In the genomic region with DNA sequence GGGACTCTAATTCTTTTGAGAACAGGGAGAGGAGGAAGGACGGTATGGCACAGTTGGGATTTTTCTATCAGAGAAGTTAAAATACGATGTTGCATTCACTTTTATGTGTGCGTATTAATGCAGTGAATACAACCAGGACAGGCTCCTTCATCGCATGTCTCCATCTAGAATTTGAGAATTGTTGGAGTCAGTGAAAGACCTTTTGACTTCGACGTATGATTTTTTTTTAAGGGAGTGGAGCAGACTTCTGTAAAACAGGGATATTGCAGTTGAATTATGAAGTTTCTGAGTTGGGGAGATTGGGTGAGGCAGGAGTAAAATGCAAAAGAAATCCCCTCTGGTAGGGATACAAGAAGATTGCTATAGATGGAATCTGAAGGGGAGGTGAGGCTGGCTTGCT, we compare ENCODE assay signal across 19 cellular contexts. TPM values are rescaled to one million over a fixed set of nuclear protein-coding genes. Genes with fewer than 3 reads are reported as not detected.
A peak's percentile ranks its signal among the peaks of the same experiment; 100 is the strongest.
DNase-seq lines count a peak whose midpoint lies in the region; ATAC-seq, FAIRE-seq and TF ChIP-seq lines count a peak whose summit lies in the region.
"Had no signal": no experiment of that assay in that cellular context is flagged by ENCODE, and none has a peak within 500 bp of the region (broad histone marks: within the 10 kb centered on the region; RNA-seq: fewer than 3 reads in every experiment).

No MANE protein-coding gene starts in this region.

- H3K4me1 Mint-ChIP-seq in GM23338: peaks cover 66% of the 10 kb centered on the region

- no peaks in the 10 kb centered on the region for H3K36me3 ChIP-seq in GM23338 (ENCODE audit: insufficient read depth)
- H3K36me3 ChIP-seq in adrenal gland (replicated peaks in 1 of 2): no peaks in the 10 kb centered on the region
- H3K36me3 ChIP-seq in mesodermal cell (ENCODE audit: control insufficient read depth, insufficient read depth, low read length): no peaks in the 10 kb centered on the region
- no peaks in the 10 kb centered on the region for H3K36me3 ChIP-seq in thyroid gland

- H3K27ac Mint-ChIP-seq in GM23338: no peak overlapping the region
- H3K27ac Mint-ChIP-seq: H9 had no signal

- H3F3A ChIP-seq in GM23338 (replicated peaks; ENCODE audit: low read depth): peaks cover 54% of the 10 kb centered on the region

- TF ChIP-seq POLR2A in adrenal gland (IDR thresholded peaks at IDR 0.05): no peak
- peak in 1 of 2 donors; percentile 5 for TF ChIP-seq POLR2A in thyroid gland (IDR thresholded peaks at IDR 0.05)

- TF ChIP-seq CTCF in GM23338 (conservative IDR thresholded peaks at IDR 0.05; ENCODE audit: low read depth in 2 of 2) (no peak), adrenal gland (IDR thresholded peaks at IDR 0.05) (no peak), thyroid gland (IDR thresholded peaks at IDR 0.05) (no peak)

- no peak overlapping the region for H2AFZ ChIP-seq in GM23338
- H2AFZ ChIP-seq: PC-9 had no signal

- H3K4me1 ChIP-seq in GM23338 (ENCODE audit: insufficient read depth): peaks cover 75% of the 10 kb centered on the region
- H3K4me1 ChIP-seq in adrenal gland (replicated peaks in 1 of 2): peaks cover 12 to 16% of the 10 kb centered on the region in 2 donors
- peaks cover 24% of the 10 kb centered on the region for H3K4me1 ChIP-seq in mesodermal cell (ENCODE audit: control insufficient read depth, insufficient read depth, low read length, poor library complexity, severe bottlenecking)
- peaks cover 22 to 33% of the 10 kb centered on the region in 2 donors for H3K4me1 ChIP-seq in thyroid gland

- H3K4me3 ChIP-seq in GM23338 (peak overlapping the region; percentile 49; the same call in 1 of the 2 replicates), adrenal gland (peak overlapping the region in 1 of 4 donors; percentile 72), mesodermal cell (ENCODE audit: extremely low read depth, insufficient read depth, low read length, poor library complexity, severe bottlenecking) (peak overlapping the region; percentile 33), thyroid gland (replicated peaks in 1 of 3) (peak overlapping the region in 2 of 3 donors; percentile 25 to 45)
- H3K4me3 ChIP-seq: PC-9 had no signal

- WGBS in adrenal gland, 4 donors: 23 to 42% (median 30%) methylated on average over 6 of the region's 6 CpGs
- WGBS in mesodermal cell (ENCODE audit: insufficient coverage in 2 of 2), 2 experiments: 13 to 17% methylated on average over 5 of the region's 6 CpGs
- WGBS in thyroid gland, 2 donors: 30% methylated on average over 6 of the region's 6 CpGs

- intact Hi-C loops in adrenal gland (cut with DNase I) (no loop called here), thyroid gland (cut with DNase I) (no loop called here)

- H3K9me3 Mint-ChIP-seq in GM23338: no peaks in the 10 kb centered on the region; the same call in 2 of the 3 replicates

- H3K9me2 ChIP-seq in GM23338 (ENCODE audit: insufficient read depth): no peaks in the 10 kb centered on the region

- no peaks in the 10 kb centered on the region for H3K79me2 ChIP-seq in GM23338 (replicated peaks; ENCODE audit: insufficient read depth)

- H4K20me1 ChIP-seq in GM23338 (replicated peaks; ENCODE audit: insufficient read depth): peaks cover 46% of the 10 kb centered on the region

- H3K36me3 Mint-ChIP-seq in GM23338 (ENCODE audit: low read depth): no peaks in the 10 kb centered on the region
- H3K36me3 Mint-ChIP-seq: IgD-negative memory B cell had no signal

- no peak overlapping the region for H3K4me3 Mint-ChIP-seq in GM23338
- H3K4me3 Mint-ChIP-seq: IgD-negative memory B cell had no signal

- H3K27me3 Mint-ChIP-seq in GM23338 (ENCODE audit: insufficient read depth, low read depth, poor library complexity): peaks cover 99% of the 10 kb centered on the region

- H3K27me3 ChIP-seq in GM23338 (ENCODE audit: insufficient read depth) (peaks cover 100% of the 10 kb centered on the region), adrenal gland (no peaks in the 10 kb centered on the region), thyroid gland (no peaks in the 10 kb centered on the region)

- DNase-seq in GM23338 (ENCODE audit: low spot score): no peak
- no peak for DNase-seq in adrenal gland
- DNase-seq in thyroid gland: no peak
- DNase-seq in NOMO-1 treated with dmso at 0.1 percent for 144 hours (lab: John Stamatoyannopoulos, UW; ENCODE audit: unreplicated experiment): no peak
- no peak for DNase-seq in HTR-8/SVneo (ENCODE audit: insufficient read length, low spot score)
- DNase-seq in NCI-H1694 treated with DMSO at 0.1 percent for 48 hours (lab: John Stamatoyannopoulos, UW): no peak
- DNase-seq: AML-193; COR-L47; Kasumi-1; MM.1S; NCI-H2107; NCI-H345; NCI-H526 treated with DMSO at 0.1 percent for 48 hours; NK-92 treated with Interleukin-12 subunit alpha and Interleukin-12 subunit beta, amount 100 ng/mL, for 24 hours; PC-9 had no signal

- no peak for FAIRE-seq in HTR-8/SVneo (lab: Jason Lieb, UNC)
- FAIRE-seq: GM12892 had no signal

- H3K9me3 ChIP-seq in adrenal gland (replicated peaks in 1 of 3) (no peaks in the 10 kb centered on the region), mesodermal cell (ENCODE audit: control insufficient read depth, low read length) (no peaks in the 10 kb centered on the region), thyroid gland (no peaks in the 10 kb centered on the region)

- H3K27ac ChIP-seq in GM23338 (ENCODE audit: low read depth): no peak overlapping the region
- H3K27ac ChIP-seq in adrenal gland: peak overlapping the region in 4 of 5 donors; percentile 35 to 99 (median 94)
- H3K27ac ChIP-seq in mesodermal cell (ENCODE audit: low read depth, low read length, severe bottlenecking): no peak overlapping the region
- H3K27ac ChIP-seq in thyroid gland: peak overlapping the region; percentile 97 to 99 (median 99)
- H3K27ac ChIP-seq: PC-9 had no signal

- H3K4me2 ChIP-seq in GM23338: peak overlapping the region; percentile 75

- no peak for ATAC-seq in GM23338

TF ChIP-seq in GM23338, 12 proteins besides CTCF, POLR2A, EP300 and RAD21:
- peak; percentile 91 for TF ChIP-seq EZH2 (IDR thresholded peaks at IDR 0.05; ENCODE audit: low read depth, unreplicated experiment)
- TF ChIP-seq JUNB (IDR thresholded peaks at IDR 0.05; ENCODE audit: unreplicated experiment): no peak

RNA-seq across cellular contexts. Expression of a gene that starts 9.6 kb away (rescaled TPM):
- 0.24 and 0.35 TPM in 2 replicates for total RNA-seq in GM23338 (2014; rRNA removed; shearing (Covaris generic))
- polyA plus RNA-seq in GM23338 (2016; fragmentation: Nextera tagmentation; extraction: Ambion mirVana) (0.18 and 0.33 TPM in 2 replicates), adrenal gland (100 to 1,000 TPM; 172 to 216 (median 181) TPM)
- total RNA-seq in adrenal gland (100 to 1,000 TPM; 273 to 602 (median 396) TPM), thyroid gland (100 to 1,000 TPM; 104 to 258 (median 192) TPM)
- 73.1 TPM for polyA plus RNA-seq in mesodermal cell (2013, experiment 1 of 2)
- polyA plus RNA-seq in mesodermal cell (2013, experiment 2 of 2): 94.7 TPM
- total RNA-seq: PC-9 had no signal
- polyA plus RNA-seq: IgD-negative memory B cell had no signal

Comparison
In these comparisons a context has a peak if more than half of its experiments do, and no peak if none do; other contexts are left out.
1. H3K27ac ChIP-seq: peak in adrenal gland (4 of 5) and thyroid gland (3 of 3); none in GM23338 (single experiment) and mesodermal cell (single experiment).
2. RNA of a gene that starts 9.6 kb away (total RNA-seq): 273 to 602 TPM in adrenal gland and 104 to 258 TPM in thyroid gland; 0.24 to 0.35 TPM in GM23338; every median in the first group is over 10 times any median in the second.